ENCODE assay signal across 1 cellular context in genomic region chr6:33770833-33771341, GRCh38.
TF ChIP-seq lines count a peak whose summit lies in the region.

No MANE protein-coding gene starts in this region.

TF ChIP-seq in endothelial cell of umbilical vein, 7 proteins besides CTCF, POLR2A, EP300 and RAD21:
- no peak for TF ChIP-seq EZH2 (IDR thresholded peaks at IDR 0.05; ENCODE audit: borderline replicate concordance, low read depth, low read length, severe bottlenecking)
- no peak for TF ChIP-seq POLR2AphosphoS5 (IDR thresholded peaks at IDR 0.05; ENCODE audit: insufficient read depth, low read depth, low read length)
- TF ChIP-seq GATA2 (IDR thresholded peaks at IDR 0.05; ENCODE audit: insufficient read depth, insufficient read length, low read depth, low read length): no peak
- TF ChIP-seq MYC (IDR thresholded peaks at IDR 0.05; ENCODE audit: low read depth, low read length): no peak
- no peak for TF ChIP-seq JUN (IDR thresholded peaks at IDR 0.05; ENCODE audit: borderline replicate concordance, insufficient read depth, insufficient read length, low read depth)
- no peak for TF ChIP-seq MAX (IDR thresholded peaks at IDR 0.05; ENCODE audit: insufficient read depth, insufficient read length)
- no peak for TF ChIP-seq FOS (IDR thresholded peaks at IDR 0.05; ENCODE audit: borderline replicate concordance, insufficient read depth, low read length)
